In the genomic region with DNA sequence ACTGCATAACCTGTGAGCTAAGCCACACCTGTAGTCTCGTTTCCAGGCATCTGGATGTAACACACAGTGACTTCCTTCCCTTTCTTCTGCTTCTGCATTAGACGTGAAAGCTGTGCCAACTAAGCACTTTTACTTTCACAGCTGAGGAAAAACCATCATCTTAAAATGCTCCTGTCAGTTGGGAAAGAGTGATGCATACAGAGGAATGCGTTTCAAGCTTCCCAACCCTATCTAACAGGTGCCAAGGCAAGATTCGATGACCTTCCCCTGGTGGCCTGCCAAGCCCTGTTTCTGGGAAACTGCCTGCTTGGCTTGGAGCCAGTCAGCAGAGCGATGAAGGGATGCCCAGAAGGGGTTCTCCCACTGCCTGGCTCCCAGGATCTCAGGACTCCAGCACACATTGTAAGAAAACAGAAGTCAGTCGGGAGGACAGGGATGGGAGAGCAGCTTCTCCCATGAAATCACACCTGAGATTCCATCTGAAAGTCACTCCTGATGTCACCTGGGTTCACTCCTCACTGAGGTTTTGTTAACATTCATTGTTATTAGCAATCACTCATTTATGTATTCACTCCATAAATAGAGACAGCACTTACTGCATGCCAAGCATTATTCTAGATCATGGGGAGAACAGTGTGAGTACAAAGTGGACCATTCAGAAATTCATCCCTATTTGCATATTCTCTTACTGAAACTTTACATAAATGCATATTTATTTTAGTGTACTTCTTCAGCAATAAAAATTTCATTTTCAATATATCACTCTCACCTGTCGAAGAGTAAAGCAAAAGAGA, we compare ENCODE assay signal across 10 cellular contexts.
A peak's percentile ranks its signal among the peaks of the same experiment; 100 is the strongest.
DNase-seq lines count a peak whose midpoint lies in the region; ATAC-seq and TF ChIP-seq lines count a peak whose summit lies in the region.
"Had no signal": no experiment of that assay in that cellular context is flagged by ENCODE, and none has a peak within 500 bp of the region (broad histone marks: within the 10 kb centered on the region; RNA-seq: fewer than 3 reads in every experiment).

No MANE protein-coding gene starts in this region.

- intact Hi-C loops in esophagus muscularis mucosa (cut with DNase I), result loop anchor here (5.0 kb wide), 2 partner anchors 67 to 112 kb away; no protein-coding TSS in a partner anchor

- H3K36me3 ChIP-seq in esophagus muscularis mucosa, result peaks cover 0 to 4% (median 0%) of the 10 kb centered on the region in 4 donors

- DNase-seq in Caki2 (ENCODE audit: low read depth) (peak; percentile 18), NCI-H226 (peak; percentile 86), esophagus muscularis mucosa (ENCODE audit: extremely low spot score) (no peak), occipital lobe (lab: John Stamatoyannopoulos, UW) (peak; percentile 29), GOT3 (lab: John Stamatoyannopoulos, UW) (no peak)
- DNase-seq: activated T-cell treated with anti-CD3 and anti-CD28 coated beads, Interleukin-2, amount 50 U/mL, for 48 hours; H7 had no signal

- 26% methylated on average over 6 of the region's 7 CpGs for WGBS in esophagus muscularis mucosa

- TF ChIP-seq EP300 in esophagus muscularis mucosa (IDR thresholded peaks at IDR 0.05), result no peak

- no peaks in the 10 kb centered on the region for H3K27me3 ChIP-seq in esophagus muscularis mucosa

- H3K9me3 ChIP-seq in esophagus muscularis mucosa, result no peaks in the 10 kb centered on the region

- no peak for ATAC-seq in GM21737 (IDR thresholded peaks at IDR 0.05; ENCODE audit: unreplicated experiment)
- ATAC-seq in activated CD4-positive, CD25-positive, alpha-beta regulatory T cell treated with anti-CD3 and anti-CD28 coated beads, Interleukin-2, amount 50 U/mL, for 24 hours, result no peak
- ATAC-seq in HG03354 (IDR thresholded peaks at IDR 0.05; ENCODE audit: poor library complexity, severe bottlenecking, unreplicated experiment), result no peak

- H3K4me3 ChIP-seq in esophagus muscularis mucosa, result peak overlapping the region in 3 of 4 donors; percentile 1 to 30 (median 6)

- no peak for TF ChIP-seq CTCF in esophagus muscularis mucosa (IDR thresholded peaks at IDR 0.05)

- peak overlapping the region; percentile 59 to 76 (median 68) for H3K27ac ChIP-seq in esophagus muscularis mucosa (replicated peaks in 1 of 4)

- in situ Hi-C loops in Caki2 (cut with HindIII; ENCODE audit: low pct_unique_long_range_greater_than_20kb, low sequenced_read_pairs), result no loop called here

- H3K4me1 ChIP-seq in esophagus muscularis mucosa, result peaks cover 22 to 34% (median 24%) of the 10 kb centered on the region in 4 donors

- no peak for TF ChIP-seq POLR2A in esophagus muscularis mucosa (IDR thresholded peaks at IDR 0.05; ENCODE audit: low read depth)

Comparison
In these comparisons a context has a peak if more than half of its experiments do, and no peak if none do; other contexts are left out.
1. DNase-seq: peak in Caki2 (single experiment), NCI-H226 (single experiment) and occipital lobe (single experiment); none in esophagus muscularis mucosa (single experiment) and GOT3 (single experiment).